Comparison of ENCODE assay signal across 9 cellular contexts in genomic region chr2:149331023-149331400, GRCh38. TPM values are rescaled to one million over a fixed set of nuclear protein-coding genes. Genes with fewer than 3 reads are reported as not detected.
DNase-seq lines count a peak whose midpoint lies in the region; ATAC-seq and TF ChIP-seq lines count a peak whose summit lies in the region.
"Had no signal": no experiment of that assay in that cellular context is flagged by ENCODE, and none has a peak within 500 bp of the region (broad histone marks: within the 10 kb centered on the region; RNA-seq: fewer than 3 reads in every experiment).

No MANE protein-coding gene starts in this region.

- peak overlapping the region; percentile 86 for H2AFZ ChIP-seq in neuron (ENCODE audit: low read depth, low read length)

- no peak for TF ChIP-seq CTCF in epithelial cell of esophagus (IDR thresholded peaks at IDR 0.05; ENCODE audit: insufficient read depth, low read depth, low read length, missing control alignments)

- H3K4me1 ChIP-seq in neuron (ENCODE audit: insufficient read depth, low read length) = peaks cover 9% of the 10 kb centered on the region

- DNase-seq in AG20443 (ENCODE audit: low spot score) (peak; percentile 34), MG63 (no peak), epithelial cell of esophagus (ENCODE audit: low read depth) (peak; percentile 13), superior temporal gyrus (ENCODE audit: extremely low spot score) (no peak)
- no peak for DNase-seq in activated CD4-positive, CD25-positive, alpha-beta regulatory T cell (lab: John Stamatoyannopoulos, UW)
- DNase-seq in activated CD4-positive, alpha-beta T cell treated with anti-CD3 and anti-CD28 coated beads for 1 hour = no peak
- DNase-seq: activated CD4-positive, alpha-beta T cell treated with anti-CD3 and anti-CD28 coated beads, Interleukin-2, amount 50 U/mL, for 1 hour had no signal

- H3K36me3 ChIP-seq in MG63 (no peaks in the 10 kb centered on the region), neuron (ENCODE audit: insufficient read depth, low read length) (no peaks in the 10 kb centered on the region)

- no peak for ATAC-seq in GM18517 (IDR thresholded peaks at IDR 0.05; ENCODE audit: unreplicated experiment)

- H3K27me3 ChIP-seq in MG63 (peaks cover 11% of the 10 kb centered on the region), neuron (ENCODE audit: insufficient read depth, low read length) (no peaks in the 10 kb centered on the region)

- H3K9me3 ChIP-seq in MG63 (no peaks in the 10 kb centered on the region), neuron (ENCODE audit: low read length) (no peaks in the 10 kb centered on the region)

- peak overlapping the region; percentile 61 for H3K4me3 ChIP-seq in MG63
- H3K4me3 ChIP-seq in epithelial cell of esophagus (ENCODE audit: low read length) = peak overlapping the region; percentile 65
- peak overlapping the region; percentile 57 for H3K4me3 ChIP-seq in neuron (ENCODE audit: low read length)

RNA-seq across cellular contexts. Expression of gene LYPD6, which starts 0.6 kb away (rescaled TPM):
- total RNA-seq in MG63 (2014; rRNA removed; shearing (Covaris generic); ENCODE audit: low replicate concordance) = 0.94 and 1.4 TPM in 2 replicates

Comparison
In these comparisons a context has a peak if more than half of its experiments do, and no peak if none do; other contexts are left out.
1. DNase-seq: peak in AG20443 (single experiment) and epithelial cell of esophagus (single experiment); none in MG63 (single experiment), superior temporal gyrus (single experiment), activated CD4-positive, CD25-positive, alpha-beta regulatory T cell (0 of 4) and activated CD4-positive, alpha-beta T cell treated with anti-CD3 and anti-CD28 coated beads for 1 hour (single experiment).
2. Peak in every context shown above with its lines, with median percentiles within 50 percentile points of each other: H3K4me3 ChIP-seq.